In the genomic region with DNA sequence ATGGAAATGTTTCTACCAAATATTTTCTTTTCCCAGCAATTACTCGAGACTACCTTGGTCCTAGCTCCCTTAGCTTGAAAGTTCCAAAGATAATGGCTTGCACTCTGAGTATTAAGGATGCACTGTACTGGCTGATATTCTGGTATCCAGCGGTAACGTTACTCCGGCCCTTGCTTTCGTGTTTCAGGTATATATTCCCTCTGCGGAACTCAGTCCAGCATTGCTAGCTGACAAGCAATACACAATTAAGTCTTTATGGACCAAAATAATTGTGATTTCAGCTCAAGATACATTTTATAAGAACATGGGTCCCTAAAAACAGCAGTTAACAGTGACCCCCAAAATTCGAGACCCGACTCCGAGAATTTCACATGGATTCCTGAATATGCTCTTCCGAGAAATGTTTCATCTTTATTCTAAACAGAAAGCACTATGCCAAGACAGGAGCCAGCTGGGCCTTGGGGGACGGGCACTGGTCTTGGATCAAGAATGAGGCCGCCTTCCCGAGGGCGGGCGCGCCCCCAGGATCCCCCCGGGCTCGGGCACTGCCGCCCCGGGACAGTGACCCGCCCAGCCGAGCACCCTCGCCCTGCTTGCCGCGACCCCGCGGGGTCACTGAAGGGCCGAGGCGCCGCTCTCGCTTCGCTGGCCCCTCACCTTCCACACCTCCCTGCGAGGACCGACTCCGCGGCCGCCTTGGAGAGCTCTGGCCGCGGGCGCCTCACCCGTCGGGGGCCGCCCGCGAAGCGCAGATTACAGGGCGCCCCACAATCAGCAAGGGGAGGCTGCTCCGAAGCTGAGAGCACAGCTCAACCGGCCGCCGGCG, we compare ENCODE assay signal across 8 cellular contexts. TPM values are rescaled to one million over a fixed set of nuclear protein-coding genes. Genes with fewer than 3 reads are reported as not detected.
DNase-seq lines count a peak whose midpoint lies in the region; ATAC-seq and TF ChIP-seq lines count a peak whose summit lies in the region.

No MANE protein-coding gene starts in this region.

- H3K27ac Mint-ChIP-seq in stimulated activated naive CD8-positive, alpha-beta T cell treated with anti-CD3 and anti-CD28 coated beads, Interleukin-15, Interleukin-2, amounts not matched to agents 100 ng/mL and 50 ng/mL, for 24 hours, result peak overlapping the region; percentile 91

- intact Hi-C loops in lower lobe of right lung (cut with DNase I), result no loop called here

- H3K9me3 ChIP-seq in lower lobe of right lung, result no peaks in the 10 kb centered on the region

- H3K27me3 Mint-ChIP-seq in stimulated activated naive CD8-positive, alpha-beta T cell treated with anti-CD3 and anti-CD28 coated beads, Interleukin-15, Interleukin-2, amounts not matched to agents 100 ng/mL and 50 ng/mL, for 24 hours, result peaks cover 6% of the 10 kb centered on the region

- H3K4me3 Mint-ChIP-seq in stimulated activated naive CD8-positive, alpha-beta T cell treated with anti-CD3 and anti-CD28 coated beads, Interleukin-15, Interleukin-2, amounts not matched to agents 100 ng/mL and 50 ng/mL, for 24 hours, result peak overlapping the region; percentile 86

- no peak for TF ChIP-seq CTCF in coronary artery (IDR thresholded peaks at IDR 0.05)
- no peak for TF ChIP-seq CTCF in lower lobe of right lung (IDR thresholded peaks at IDR 0.05)

- H3K9me3 Mint-ChIP-seq in stimulated activated naive CD8-positive, alpha-beta T cell treated with anti-CD3 and anti-CD28 coated beads, Interleukin-15, Interleukin-2, amounts not matched to agents 100 ng/mL and 50 ng/mL, for 24 hours, result no peaks in the 10 kb centered on the region

- H3K4me1 Mint-ChIP-seq in stimulated activated naive CD8-positive, alpha-beta T cell treated with anti-CD3 and anti-CD28 coated beads, Interleukin-15, Interleukin-2, amounts not matched to agents 100 ng/mL and 50 ng/mL, for 24 hours (ENCODE audit: low read depth), result peaks cover 52% of the 10 kb centered on the region

- no peaks in the 10 kb centered on the region for H3K27me3 ChIP-seq in lower lobe of right lung (ENCODE audit: low read depth)

- peaks cover 40% of the 10 kb centered on the region for H3K4me1 ChIP-seq in lower lobe of right lung

- H3K36me3 ChIP-seq in lower lobe of right lung, result peaks cover 6% of the 10 kb centered on the region

- H3K27ac ChIP-seq in coronary artery (peak overlapping the region; percentile 95 to 97), lower lobe of right lung (peak overlapping the region; percentile 99)

- DNase-seq in NCI-H748 (lab: John Stamatoyannopoulos, UW; ENCODE audit: unreplicated experiment), result peak; percentile 37
- DNase-seq in NCI-H748 treated with DMSO at 0.1 percent for 48 hours (lab: John Stamatoyannopoulos, UW), result no peak
- peak; percentile 34 for DNase-seq in RKO (ENCODE audit: low spot score)
- peak; percentile 77 for DNase-seq in coronary artery (ENCODE audit: low spot score)
- peak; percentile 67 for DNase-seq in lower lobe of right lung
- DNase-seq in central memory CD4-positive, alpha-beta T cell, result no peak

- H3K36me3 Mint-ChIP-seq in stimulated activated naive CD8-positive, alpha-beta T cell treated with anti-CD3 and anti-CD28 coated beads, Interleukin-15, Interleukin-2, amounts not matched to agents 100 ng/mL and 50 ng/mL, for 24 hours (ENCODE audit: low read depth), result peaks cover 12% of the 10 kb centered on the region

- ATAC-seq in HG02973 (IDR thresholded peaks at IDR 0.05; ENCODE audit: unreplicated experiment), result peak; percentile 6
- peak; percentile 16 to 37 for ATAC-seq in lower lobe of right lung

- peak overlapping the region; percentile 93 for H3K4me3 ChIP-seq in coronary artery
- peak overlapping the region; percentile 85 for H3K4me3 ChIP-seq in lower lobe of right lung

RNA-seq across cellular contexts. Expression of a gene that starts 0.7 kb away (rescaled TPM):
- 9.9 TPM for total RNA-seq in lower lobe of right lung

Comparison
In these comparisons a context has a peak if more than half of its experiments do, and no peak if none do; other contexts are left out.
1. DNase-seq: peak in NCI-H748 (single experiment), RKO (single experiment), coronary artery (single experiment) and lower lobe of right lung (single experiment); none in NCI-H748 treated with DMSO at 0.1 percent for 48 hours (single experiment) and central memory CD4-positive, alpha-beta T cell (single experiment).